In the genomic region with DNA sequence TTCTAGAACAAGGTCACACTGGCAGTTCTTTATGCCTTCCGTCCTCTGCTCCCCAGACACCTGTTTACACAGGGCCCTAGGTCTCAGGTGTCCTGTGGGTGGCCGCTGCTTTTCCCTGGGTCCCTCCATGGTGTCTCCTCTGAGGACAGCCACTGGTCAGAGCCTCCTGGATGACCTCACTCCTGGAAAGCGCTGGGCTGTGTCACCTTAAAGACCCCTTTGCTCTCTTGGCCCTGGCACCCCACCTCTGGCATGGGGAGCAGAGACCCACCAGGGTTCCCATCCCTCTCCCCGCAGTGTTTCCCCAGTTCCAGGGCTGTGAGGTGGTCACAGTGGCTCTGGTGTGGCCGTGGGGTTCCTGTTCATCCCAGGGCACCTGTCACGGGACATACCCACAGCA, we compare ENCODE assay signal across 1 cellular context.
TF ChIP-seq lines count a peak whose summit lies in the region.

No MANE protein-coding gene starts in this region.

TF ChIP-seq in GM23338, 12 proteins besides CTCF, POLR2A, EP300 and RAD21 (continued from another document):
- no peak for TF ChIP-seq CREB1 (CRISPR knock-in tag; IDR thresholded peaks at IDR 0.05; ENCODE audit: low read depth)
- no peak for TF ChIP-seq NANOG (IDR thresholded peaks at IDR 0.05; ENCODE audit: borderline replicate concordance)
- no peak for TF ChIP-seq STAT1 (IDR thresholded peaks at IDR 0.05; ENCODE audit: unreplicated experiment)
- no peak for TF ChIP-seq ZNF114 (CRISPR knock-in tag; IDR thresholded peaks at IDR 0.05)
- TF ChIP-seq POLR2AphosphoS5 (IDR thresholded peaks at IDR 0.05; ENCODE audit: low read depth), result no peak
- no peak for TF ChIP-seq ZNF331 (CRISPR knock-in tag; IDR thresholded peaks at IDR 0.05; ENCODE audit: low read depth)
- TF ChIP-seq, protein P1, sequence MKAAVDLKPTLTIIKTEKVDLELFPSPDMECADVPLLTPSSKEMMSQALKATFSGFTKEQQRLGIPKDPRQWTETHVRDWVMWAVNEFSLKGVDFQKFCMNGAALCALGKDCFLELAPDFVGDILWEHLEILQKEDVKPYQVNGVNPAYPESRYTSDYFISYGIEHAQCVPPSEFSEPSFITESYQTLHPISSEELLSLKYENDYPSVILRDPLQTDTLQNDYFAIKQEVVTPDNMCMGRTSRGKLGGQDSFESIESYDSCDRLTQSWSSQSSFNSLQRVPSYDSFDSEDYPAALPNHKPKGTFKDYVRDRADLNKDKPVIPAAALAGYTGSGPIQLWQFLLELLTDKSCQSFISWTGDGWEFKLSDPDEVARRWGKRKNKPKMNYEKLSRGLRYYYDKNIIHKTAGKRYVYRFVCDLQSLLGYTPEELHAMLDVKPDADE (IDR thresholded peaks at IDR 0.05), result no peak
- no peak for TF ChIP-seq ZNF462 (CRISPR knock-in tag; IDR thresholded peaks at IDR 0.05)
- no peak for TF ChIP-seq EZH2phosphoT487 (IDR thresholded peaks at IDR 0.05; ENCODE audit: unreplicated experiment)
- no peak for TF ChIP-seq EZH2 (IDR thresholded peaks at IDR 0.05; ENCODE audit: low read depth, unreplicated experiment)
- TF ChIP-seq JUNB (IDR thresholded peaks at IDR 0.05; ENCODE audit: unreplicated experiment), result no peak
